Comparison of ENCODE assay signal across 8 cellular contexts in the genomic region with DNA sequence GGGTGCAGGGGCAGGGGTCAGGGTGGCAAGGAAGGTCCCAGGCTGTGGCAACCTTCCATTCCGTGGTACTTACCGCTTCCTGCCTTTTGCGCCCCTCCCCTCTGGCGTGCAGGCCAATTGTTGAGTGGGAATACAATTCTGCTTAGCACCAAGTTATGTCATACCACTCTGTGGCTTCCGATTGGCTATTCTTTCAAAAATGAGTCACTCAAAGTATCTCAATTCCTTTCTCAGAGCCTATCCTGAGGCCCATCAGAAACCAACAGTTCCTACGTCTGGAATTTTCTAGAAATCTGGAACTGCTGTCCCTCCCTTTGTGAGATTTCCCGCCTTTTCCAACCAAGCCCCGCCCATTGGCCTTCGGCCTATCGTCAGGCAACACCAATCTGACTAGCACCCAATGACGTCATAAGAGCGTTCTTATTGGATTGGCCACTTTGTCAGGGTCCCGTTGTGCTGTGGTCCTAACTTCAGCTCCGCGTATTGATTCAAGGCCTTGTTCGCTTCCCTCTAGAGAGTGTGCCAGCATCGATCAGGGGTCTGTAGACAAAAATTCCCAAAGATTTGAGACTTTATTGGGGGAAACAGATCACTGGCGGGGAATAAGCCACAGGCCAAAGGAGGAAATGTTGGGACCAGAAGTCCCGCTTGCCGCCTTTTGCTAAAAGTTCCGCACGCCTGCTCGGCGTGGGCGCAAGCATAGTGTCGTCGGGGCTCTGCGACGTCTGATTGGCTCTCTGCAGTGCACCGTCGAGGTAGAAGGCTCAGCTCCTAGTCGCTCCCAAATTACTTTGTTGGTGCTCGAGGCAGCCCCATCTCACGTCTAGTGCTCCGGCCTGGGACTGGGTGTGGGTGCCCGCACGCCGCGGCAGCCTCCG. TPM values are rescaled to one million over a fixed set of nuclear protein-coding genes. Genes with fewer than 3 reads are reported as not detected.
A peak's percentile ranks its signal among the peaks of the same experiment; 100 is the strongest.
DNase-seq lines count a peak whose midpoint lies in the region; ATAC-seq and TF ChIP-seq lines count a peak whose summit lies in the region.

No MANE protein-coding gene starts in this region.

- peak; percentile 35 for DNase-seq in NCI-H2107 treated with DMSO at 0.1 percent for 48 hours (lab: John Stamatoyannopoulos, UW; ENCODE audit: unreplicated experiment)
- no peak for DNase-seq in NCI-H2107 (lab: John Stamatoyannopoulos, UW)
- peak; percentile 67 for DNase-seq in NCI-H2227 (lab: John Stamatoyannopoulos, UW; ENCODE audit: unreplicated experiment)
- DNase-seq in activated CD4-positive, alpha-beta T cell treated with anti-CD3 and anti-CD28 coated beads for 4 hours: peak; percentile 75 to 81
- peak; percentile 90 for DNase-seq in choroid plexus epithelial cell (ENCODE audit: low read depth)
- peak; percentile 69 to 75 (median 73) for DNase-seq in stimulated activated CD4-positive, alpha-beta T cell treated with anti-CD3 and anti-CD28 coated beads, TNF-alpha, amount 100 ng/mL, for 48 hours (ENCODE audit: low read depth in 3 of 3)

- H3K9ac ChIP-seq in liver (ENCODE audit: low read depth in 1 of 2, low read length in 2 of 2): peak overlapping the region in 1 of 2 donors; percentile 28

- H3K36me3 ChIP-seq in liver (ENCODE audit: control insufficient read depth in 4 of 4, insufficient read depth in 3 of 4, low read depth in 1 of 4, low read length in 3 of 4): no peaks in the 10 kb centered on the region

- H3K9me3 ChIP-seq in liver (ENCODE audit: control insufficient read depth in 4 of 4, low read length in 3 of 4): no peaks in the 10 kb centered on the region

- WGBS in liver: 70% methylated on average over 40 of the region's 40 CpGs

- peak overlapping the region; percentile 13 to 31 for H3K27ac ChIP-seq in liver (ENCODE audit: low read depth in 1 of 2, low read length in 2 of 2)

- no peaks in the 10 kb centered on the region for H3K27me3 ChIP-seq in liver (ENCODE audit: control insufficient read depth in 4 of 4, insufficient read depth in 4 of 4, low read length in 3 of 4)

- ATAC-seq in HG02884 (IDR thresholded peaks at IDR 0.05; ENCODE audit: unreplicated experiment): peak; percentile 72

- peaks cover 0 to 2% (median 0%) of the 10 kb centered on the region in 4 donors for H3K4me1 ChIP-seq in liver (ENCODE audit: control insufficient read depth in 4 of 4, insufficient read depth in 4 of 4, low read length in 3 of 4)

- no peak for TF ChIP-seq CTCF in choroid plexus epithelial cell (conservative IDR thresholded peaks at IDR 0.05; ENCODE audit: low read depth, low read length)
- no peak for TF ChIP-seq CTCF in liver (IDR thresholded peaks at IDR 0.05; ENCODE audit: low read depth, low read length, missing input control)

- no peak for TF ChIP-seq RAD21 in liver (IDR thresholded peaks at IDR 0.05)

- H3K4me3 ChIP-seq in choroid plexus epithelial cell (ENCODE audit: low read depth, low read length) (no peak overlapping the region), liver (ENCODE audit: low read depth in 1 of 3, low read length in 3 of 3) (no peak overlapping the region)

TF ChIP-seq in liver, 16 proteins besides CTCF, POLR2A, EP300 and RAD21:
- TF ChIP-seq EGR1 (IDR thresholded peaks at IDR 0.05; ENCODE audit: low read depth in 2 of 2): no peak
- TF ChIP-seq JUND (IDR thresholded peaks at IDR 0.05): peak in 1 of 2 donors; percentile 59
- TF ChIP-seq SP1 (IDR thresholded peaks at IDR 0.05): peak; percentile 45
- TF ChIP-seq, protein P1, sequence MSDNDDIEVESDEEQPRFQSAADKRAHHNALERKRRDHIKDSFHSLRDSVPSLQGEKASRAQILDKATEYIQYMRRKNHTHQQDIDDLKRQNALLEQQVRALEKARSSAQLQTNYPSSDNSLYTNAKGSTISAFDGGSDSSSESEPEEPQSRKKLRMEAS (IDR thresholded peaks at IDR 0.05): no peak
- TF ChIP-seq NR2F2 (IDR thresholded peaks at IDR 0.05): peak; percentile 49

RNA-seq across cellular contexts. Expression of gene NTN5, which starts 11.7 kb away (rescaled TPM):
- under 1 TPM in 1 of 2 donors, not detected in 1; 0.08 TPM for total RNA-seq in liver
- polyA plus RNA-seq in liver: under 1 TPM in 1 of 2 donors, not detected in 1; 0.09 TPM

RNA-seq across cellular contexts. Expression of gene CA11, which starts 15.1 kb away (rescaled TPM):
- total RNA-seq in liver: under 1 TPM; 0.09 to 0.33 TPM
- 1 to 10 TPM in 1 of 2 donors, under 1 TPM in 1; 0.35 to 1.1 TPM for polyA plus RNA-seq in liver

RNA-seq across cellular contexts. Expression of gene DBP, which starts 23.9 kb away (rescaled TPM):
- total RNA-seq in liver: 1 to 10 TPM; 2.3 to 4.5 TPM
- 1 to 10 TPM; 1.2 to 1.3 TPM for polyA plus RNA-seq in liver

RNA-seq across cellular contexts. Expression of gene FUT2, which starts 34.7 kb away (rescaled TPM):
- under 1 TPM in 1 of 2 donors, not detected in 1; 0.05 TPM for total RNA-seq in liver
- polyA plus RNA-seq in liver: under 1 TPM; 0.02 to 0.38 TPM

RNA-seq across cellular contexts. Expression of gene SPHK2, which starts 41.8 kb away (rescaled TPM):
- total RNA-seq in liver: 10 to 100 TPM; 10.2 to 17.3 TPM
- polyA plus RNA-seq in liver: 10 to 100 TPM in 1 of 2 donors, 1 to 10 TPM in 1; 9.6 to 14.4 TPM
